10 cellular contexts compared by ENCODE assay signal in the genomic region with DNA sequence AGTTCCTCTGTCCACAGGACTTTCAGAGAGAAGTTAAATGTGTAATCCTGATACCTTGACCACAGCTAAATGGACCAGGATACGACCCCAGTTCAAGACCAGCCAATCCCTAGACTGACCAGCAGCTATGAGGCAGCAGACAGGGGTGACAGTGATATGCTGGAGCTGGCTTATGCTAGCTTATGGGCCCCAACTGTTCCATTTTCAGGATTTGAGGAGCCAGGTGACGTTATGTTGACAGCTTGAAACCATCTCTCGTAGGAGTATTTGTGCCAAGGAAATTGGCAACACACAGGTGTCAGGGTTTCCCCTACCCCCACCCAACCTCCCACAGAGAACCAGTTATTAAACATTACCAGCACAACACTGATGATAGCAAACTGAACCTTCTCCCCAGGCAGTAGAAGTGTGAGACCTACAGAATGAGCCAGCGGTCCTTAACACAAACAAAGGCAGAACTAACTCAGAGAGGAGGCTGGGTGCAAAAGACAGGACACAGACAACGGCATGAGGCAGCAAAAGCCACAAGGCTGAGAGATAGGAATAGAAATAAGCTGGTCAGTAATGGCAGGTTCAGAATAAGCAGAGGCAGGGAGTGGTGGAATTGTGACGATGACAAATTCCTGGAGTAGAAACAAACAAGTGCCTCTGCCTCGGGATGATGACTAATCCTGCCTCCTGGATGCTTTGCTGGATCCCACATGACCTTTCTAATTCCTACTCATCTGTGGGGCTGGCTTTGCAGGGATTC.
DNase-seq lines count a peak whose midpoint lies in the region; ATAC-seq and TF ChIP-seq lines count a peak whose summit lies in the region.
"Had no signal": no experiment of that assay in that cellular context is flagged by ENCODE, and none has a peak within 500 bp of the region (broad histone marks: within the 10 kb centered on the region; RNA-seq: fewer than 3 reads in every experiment).

No MANE protein-coding gene starts in this region.

- H3K27me3 Mint-ChIP-seq in stimulated activated naive CD8-positive, alpha-beta T cell treated with anti-CD3 and anti-CD28 coated beads, Interleukin-15, amount 100 ng/mL, for 72 hours = peaks cover 20% of the 10 kb centered on the region
- H3K27me3 Mint-ChIP-seq in natural killer cell (ENCODE audit: low read depth in 2 of 2) = peaks cover 0 to 3% of the 10 kb centered on the region in 2 donors
- peaks cover 29% of the 10 kb centered on the region for H3K27me3 Mint-ChIP-seq in activated T-cell treated with anti-CD3 and anti-CD28 coated beads, Interleukin-2, amount 50 U/mL, for 24 hours

- ATAC-seq in left cardiac atrium (peak; percentile 88 to 93), natural killer cell (no peak), HG03520 (IDR thresholded peaks at IDR 0.05; ENCODE audit: unreplicated experiment) (no peak)
- ATAC-seq in stimulated activated naive CD8-positive, alpha-beta T cell treated with anti-CD3 and anti-CD28 coated beads, Interleukin-15, amount 100 ng/mL, for 72 hours = no peak
- ATAC-seq: activated CD4-positive, CD25-positive, alpha-beta regulatory T cell treated with anti-CD3 and anti-CD28 coated beads, Interleukin-2, amount 50 U/mL, for 24 hours had no signal

- POLR2A ChIA-PET in HEK293 (lab: Yijun Ruan, JAX) = no interaction called here

- no peak overlapping the region for H3K27ac Mint-ChIP-seq in stimulated activated naive CD8-positive, alpha-beta T cell treated with anti-CD3 and anti-CD28 coated beads, Interleukin-15, amount 100 ng/mL, for 72 hours
- H3K27ac Mint-ChIP-seq in natural killer cell = no peak overlapping the region
- H3K27ac Mint-ChIP-seq in activated T-cell treated with anti-CD3 and anti-CD28 coated beads, Interleukin-2, amount 50 U/mL, for 24 hours = no peak overlapping the region

- no peak overlapping the region for H3K27ac ChIP-seq in HEK293 (ENCODE audit: extremely low read depth, low read depth, low read length)
- peak overlapping the region; percentile 67 for H3K27ac ChIP-seq in VCaP
- peak overlapping the region; percentile 50 for H3K27ac ChIP-seq in substantia nigra (ENCODE audit: low read depth, low read length, poor library complexity, severe bottlenecking)
- H3K27ac ChIP-seq: spleen had no signal

- TF ChIP-seq CTCF in HEK293 (tag by site-specific recombination; IDR thresholded peaks at IDR 0.05) (no peak), VCaP (conservative IDR thresholded peaks at IDR 0.05) (no peak), natural killer cell (IDR thresholded peaks at IDR 0.05) (no peak)

- H3K4me3 Mint-ChIP-seq in stimulated activated naive CD8-positive, alpha-beta T cell treated with anti-CD3 and anti-CD28 coated beads, Interleukin-15, amount 100 ng/mL, for 72 hours = no peak overlapping the region
- H3K4me3 Mint-ChIP-seq in natural killer cell = no peak overlapping the region
- no peak overlapping the region for H3K4me3 Mint-ChIP-seq in activated T-cell treated with anti-CD3 and anti-CD28 coated beads, Interleukin-2, amount 50 U/mL, for 24 hours

- intact Hi-C loops in left cardiac atrium (cut with DNase I) = loop anchor here (5.0 to 10.0 kb wide), 4 partner anchors 79 to 292 kb away; partner anchors contain the start of gene CPEB2 (in 1 of the 2)
- intact Hi-C loops in natural killer cell (cut with micrococcal nuclease) = no loop called here

- H3K4me3 ChIP-seq in HEK293 (ENCODE audit: low read depth, low read length) = no peak overlapping the region
- H3K4me3 ChIP-seq: spleen had no signal

- H3K36me3 ChIP-seq in HEK293 (ENCODE audit: control insufficient read depth in 2 of 2, insufficient read depth in 1 of 2, low read length in 2 of 2) = no peaks in the 10 kb centered on the region
- H3K36me3 ChIP-seq: spleen had no signal

- no peaks in the 10 kb centered on the region for H3K4me1 Mint-ChIP-seq in stimulated activated naive CD8-positive, alpha-beta T cell treated with anti-CD3 and anti-CD28 coated beads, Interleukin-15, amount 100 ng/mL, for 72 hours
- peaks cover 0 to 5% of the 10 kb centered on the region in 2 donors for H3K4me1 Mint-ChIP-seq in natural killer cell
- H3K4me1 Mint-ChIP-seq in activated T-cell treated with anti-CD3 and anti-CD28 coated beads, Interleukin-2, amount 50 U/mL, for 24 hours (ENCODE audit: low read depth) = no peaks in the 10 kb centered on the region

- CTCF ChIA-PET in HEK293 (lab: Yijun Ruan, JAX) = no interaction called here

- peaks cover 4% of the 10 kb centered on the region; the same call in 1 of the 2 replicates for H3K4me1 ChIP-seq in HEK293 (ENCODE audit: control insufficient read depth, insufficient read depth, low read length)
- H3K4me1 ChIP-seq: spleen had no signal

- H3K9me3 Mint-ChIP-seq in stimulated activated naive CD8-positive, alpha-beta T cell treated with anti-CD3 and anti-CD28 coated beads, Interleukin-15, amount 100 ng/mL, for 72 hours = no peaks in the 10 kb centered on the region
- no peaks in the 10 kb centered on the region for H3K9me3 Mint-ChIP-seq in natural killer cell
- H3K9me3 Mint-ChIP-seq in activated T-cell treated with anti-CD3 and anti-CD28 coated beads, Interleukin-2, amount 50 U/mL, for 24 hours = no peaks in the 10 kb centered on the region

- peak; percentile 33 for DNase-seq in left cardiac atrium
- peak in 1 of 49 donors; percentile 9 for DNase-seq in substantia nigra (lab: John Stamatoyannopoulos, UW)
- DNase-seq in stimulated activated naive CD8-positive, alpha-beta T cell treated with anti-CD3 and anti-CD28 coated beads, Interleukin-15, amount 100 ng/mL, for 72 hours = no peak
- no peak for DNase-seq in natural killer cell
- no peak for DNase-seq in activated T-cell treated with anti-CD3 and anti-CD28 coated beads, Interleukin-2, amount 50 U/mL, for 24 hours
- DNase-seq: spleen had no signal

- H3K9me3 ChIP-seq in HEK293 (ENCODE audit: control insufficient read depth, insufficient read depth, low read depth, low read length) = no peaks in the 10 kb centered on the region
- H3K9me3 ChIP-seq: spleen had no signal

- H3K36me3 Mint-ChIP-seq in natural killer cell = no peaks in the 10 kb centered on the region
- H3K36me3 Mint-ChIP-seq in activated T-cell treated with anti-CD3 and anti-CD28 coated beads, Interleukin-2, amount 50 U/mL, for 24 hours (ENCODE audit: low read depth) = no peaks in the 10 kb centered on the region

TF ChIP-seq in HEK293, 187 proteins besides CTCF, POLR2A, EP300 and RAD21:
- TF ChIP-seq, protein P1, sequence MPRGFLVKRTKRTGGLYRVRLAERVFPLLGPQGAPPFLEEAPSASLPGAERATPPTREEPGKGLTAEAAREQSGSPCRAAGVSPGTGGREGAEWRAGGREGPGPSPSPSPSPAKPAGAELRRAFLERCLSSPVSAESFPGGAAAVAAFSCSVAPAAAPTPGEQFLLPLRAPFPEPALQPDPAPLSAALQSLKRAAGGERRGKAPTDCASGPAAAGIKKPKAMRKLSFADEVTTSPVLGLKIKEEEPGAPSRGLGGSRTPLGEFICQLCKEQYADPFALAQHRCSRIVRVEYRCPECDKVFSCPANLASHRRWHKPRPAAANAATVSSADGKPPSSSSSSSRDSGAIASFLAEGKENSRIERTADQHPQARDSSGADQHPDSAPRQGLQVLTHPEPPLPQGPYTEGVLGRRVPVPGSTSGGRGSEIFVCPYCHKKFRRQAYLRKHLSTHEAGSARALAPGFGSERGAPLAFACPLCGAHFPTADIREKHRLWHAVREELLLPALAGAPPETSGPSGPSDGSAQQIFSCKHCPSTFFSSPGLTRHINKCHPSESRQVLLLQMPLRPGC (tag by site-specific recombination; IDR thresholded peaks at IDR 0.05) = 0 out of 2 replicates have a peak, but pooled peaks have one; percentile 21
- TF ChIP-seq ZNF692 (tag by site-specific recombination; IDR thresholded peaks at IDR 0.05) (no peak), ZNF514 (tag by site-specific recombination; IDR thresholded peaks at IDR 0.05) (no peak), GLIS1 (tag by site-specific recombination; IDR thresholded peaks at IDR 0.05) (peak; percentile 50)

Comparison
In these comparisons a context has a peak if more than half of its experiments do, and no peak if none do; other contexts are left out.
1. ATAC-seq: peak in left cardiac atrium (2 of 2); none in stimulated activated naive CD8-positive, alpha-beta T cell treated with anti-CD3 and anti-CD28 coated beads, Interleukin-15, amount 100 ng/mL, for 72 hours (single experiment), natural killer cell (0 of 3) and HG03520 (single experiment).